Comparison of ENCODE assay signal across 9 cellular contexts in genomic region chrX:39174761-39175417, GRCh38.
DNase-seq lines count a peak whose midpoint lies in the region; ATAC-seq, FAIRE-seq and TF ChIP-seq lines count a peak whose summit lies in the region.
"Had no signal": no experiment of that assay in that cellular context is flagged by ENCODE, and none has a peak within 500 bp of the region (broad histone marks: within the 10 kb centered on the region; RNA-seq: fewer than 3 reads in every experiment).

No MANE protein-coding gene starts in this region.

- H3K27me3 Mint-ChIP-seq in activated CD4-positive, alpha-beta memory T cell treated with anti-CD3 and anti-CD28 coated beads for 36 hours: no peaks in the 10 kb centered on the region
- peaks cover 6% of the 10 kb centered on the region for H3K27me3 Mint-ChIP-seq in Caco-2 (ENCODE audit: insufficient read depth, unreplicated experiment)

- H3K36me3 ChIP-seq in cardiac muscle cell (no peaks in the 10 kb centered on the region), upper lobe of right lung (no peaks in the 10 kb centered on the region), Caco-2 (ENCODE audit: control insufficient read depth, insufficient read depth, low read length) (no peaks in the 10 kb centered on the region)

- H3K27me3 ChIP-seq in cardiac muscle cell: no peaks in the 10 kb centered on the region
- no peaks in the 10 kb centered on the region for H3K27me3 ChIP-seq in upper lobe of right lung
- no peaks in the 10 kb centered on the region for H3K27me3 ChIP-seq in Caco-2 (replicated peaks; ENCODE audit: control insufficient read depth, insufficient read depth, low read length)

- H3K4me1 ChIP-seq in cardiac muscle cell (ENCODE audit: low read depth) (peaks cover 9% of the 10 kb centered on the region), upper lobe of right lung (no peaks in the 10 kb centered on the region), Caco-2 (no peaks in the 10 kb centered on the region)

- ATAC-seq in upper lobe of right lung: peak; percentile 39

- H3K27ac ChIP-seq in cardiac muscle cell (peak overlapping the region; percentile 28), upper lobe of right lung (no peak overlapping the region)

- intact Hi-C loops in cardiac septum (cut with DNase I) (no loop called here), upper lobe of right lung (cut with DNase I) (no loop called here), Caco-2 (cut with micrococcal nuclease; ENCODE audit: unreplicated experiment) (no loop called here)
- intact Hi-C loops in activated CD4-positive, alpha-beta memory T cell treated with anti-CD3 and anti-CD28 coated beads for 36 hours (cut with micrococcal nuclease): loop anchor here (1.0 kb wide), 2 partner anchors 21 to 30 kb away; no protein-coding TSS in a partner anchor

- peak overlapping the region; percentile 29 for H3K4me3 Mint-ChIP-seq in activated CD4-positive, alpha-beta memory T cell treated with anti-CD3 and anti-CD28 coated beads for 36 hours
- no peak overlapping the region for H3K4me3 Mint-ChIP-seq in Caco-2 (ENCODE audit: unreplicated experiment)

- no peaks in the 10 kb centered on the region for H3K9me3 Mint-ChIP-seq in activated CD4-positive, alpha-beta memory T cell treated with anti-CD3 and anti-CD28 coated beads for 36 hours
- H3K9me3 Mint-ChIP-seq in Caco-2 (ENCODE audit: unreplicated experiment): no peaks in the 10 kb centered on the region

- POLR2A ChIA-PET in activated CD4-positive, alpha-beta memory T cell treated with anti-CD3 and anti-CD28 coated beads for 36 hours (lab: Charles Lee): interaction anchor here (1.8 kb wide), 1 partner anchor 21 kb away, joined by 5 read pairs; no protein-coding TSS in a partner anchor
- POLR2A ChIA-PET in Caco-2 (lab: Charles Lee): no interaction called here

- peak; percentile 98 for FAIRE-seq in islet of Langerhans (lab: Jason Lieb, UNC)

- H3K9me3 ChIP-seq in cardiac muscle cell (ENCODE audit: low read depth) (no peaks in the 10 kb centered on the region), upper lobe of right lung (no peaks in the 10 kb centered on the region), Caco-2 (no peaks in the 10 kb centered on the region)

- no TSS peak for BruUV-seq in Caco-2 (replicated peaks; lab: Mats Ljungman, UMichigan)

- no peak for TF ChIP-seq CTCF in cardiac muscle cell (IDR thresholded peaks at IDR 0.05; ENCODE audit: low read depth, low read length)
- no peak for TF ChIP-seq CTCF in upper lobe of right lung (IDR thresholded peaks at IDR 0.05)
- TF ChIP-seq CTCF in Caco-2 (IDR thresholded peaks at IDR 0.05; ENCODE audit: insufficient read depth in 1 of 2, low read depth in 1 of 2, low read length in 1 of 2, severe bottlenecking in 1 of 2, unreplicated experiment in 1 of 2): no peak

- CTCF ChIA-PET in activated CD4-positive, alpha-beta memory T cell treated with anti-CD3 and anti-CD28 coated beads for 36 hours (lab: Charles Lee): interaction anchor here (1.1 to 1.9 kb wide), 3 partner anchors 12 to 68 kb away, joined by 3 to 8 read pairs (median 4); no protein-coding TSS in a partner anchor
- CTCF ChIA-PET in Caco-2 (lab: Charles Lee): no interaction called here

- no peaks in the 10 kb centered on the region for H3K36me3 Mint-ChIP-seq in activated CD4-positive, alpha-beta memory T cell treated with anti-CD3 and anti-CD28 coated beads for 36 hours
- no peaks in the 10 kb centered on the region for H3K36me3 Mint-ChIP-seq in Caco-2 (ENCODE audit: insufficient read depth, unreplicated experiment)

- peak in 1 of 2 donors; percentile 34 for DNase-seq in cardiac muscle cell (ENCODE audit: low read depth in 1 of 2, low spot score in 1 of 2)
- DNase-seq in cardiac septum (ENCODE audit: low spot score): no peak
- DNase-seq in activated CD4-positive, alpha-beta memory T cell treated with anti-CD3 and anti-CD28 coated beads for 36 hours: peak; percentile 64
- no peak for DNase-seq in upper lobe of right lung
- DNase-seq in Ammon's horn (ENCODE audit: low spot score): no peak
- no peak for DNase-seq in NCI-H510A treated with DMSO at 0.1 percent for 48 hours (lab: John Stamatoyannopoulos, UW)
- no peak for DNase-seq in Caco-2
- DNase-seq: NCI-H1694 had no signal

- peak overlapping the region; percentile 79 for H3K27ac Mint-ChIP-seq in activated CD4-positive, alpha-beta memory T cell treated with anti-CD3 and anti-CD28 coated beads for 36 hours
- no peak overlapping the region for H3K27ac Mint-ChIP-seq in Caco-2 (ENCODE audit: unreplicated experiment)

- H3K4me3 ChIP-seq in cardiac muscle cell (no peak overlapping the region), upper lobe of right lung (no peak overlapping the region), Caco-2 (ENCODE audit: low read depth, low read length) (no peak overlapping the region)

- H3K4me1 Mint-ChIP-seq in activated CD4-positive, alpha-beta memory T cell treated with anti-CD3 and anti-CD28 coated beads for 36 hours (ENCODE audit: low read depth): peaks cover 33% of the 10 kb centered on the region
- H3K4me1 Mint-ChIP-seq in Caco-2 (ENCODE audit: low read depth, unreplicated experiment): no peaks in the 10 kb centered on the region
